8 cellular contexts compared by ENCODE assay signal in genomic region chr13:99496322-99497142, GRCh38. TPM values are rescaled to one million over a fixed set of nuclear protein-coding genes. Genes with fewer than 3 reads are reported as not detected.
DNase-seq lines count a peak whose midpoint lies in the region; ATAC-seq and TF ChIP-seq lines count a peak whose summit lies in the region.

No MANE protein-coding gene starts in this region.

- peak overlapping the region; percentile 84 for H3K4me3 Mint-ChIP-seq in activated naive CD8-positive, alpha-beta T cell treated with anti-CD3 and anti-CD28 coated beads, Interleukin-2, amount 50 U/mL, for 24 hours

- H3K27ac ChIP-seq in SK-N-SH (ENCODE audit: low read depth in 2 of 2, low read length in 1 of 2) (peak overlapping the region in 1 of 2 experiments; percentile 55; a peak in 2 of 4 replicates), layer of hippocampus (ENCODE audit: low read depth, low read length) (peak overlapping the region; percentile 19)

- no peak for TF ChIP-seq CTCF in SK-N-SH (IDR thresholded peaks at IDR 0.05)

- peaks cover 3% of the 10 kb centered on the region for H3K27me3 Mint-ChIP-seq in activated naive CD8-positive, alpha-beta T cell treated with anti-CD3 and anti-CD28 coated beads, Interleukin-2, amount 50 U/mL, for 24 hours

- no peaks in the 10 kb centered on the region for H3K36me3 ChIP-seq in SK-N-SH (replicated peaks in 1 of 2; ENCODE audit: control insufficient read depth in 1 of 2, insufficient read depth in 2 of 2, low read length in 1 of 2)

- peak overlapping the region; percentile 91 for H3K27ac Mint-ChIP-seq in activated naive CD8-positive, alpha-beta T cell treated with anti-CD3 and anti-CD28 coated beads, Interleukin-2, amount 50 U/mL, for 24 hours

- 74% methylated on average over 10 of the region's 10 CpGs for WGBS in SK-N-SH (ENCODE audit: low lambda C conversion rate)

- H3K27me3 ChIP-seq in SK-N-SH (ENCODE audit: insufficient read depth) (no peaks in the 10 kb centered on the region), layer of hippocampus (ENCODE audit: control insufficient read depth, insufficient read depth, low read length) (no peaks in the 10 kb centered on the region)

- peaks cover 4% of the 10 kb centered on the region for H3K79me2 ChIP-seq in SK-N-SH (ENCODE audit: insufficient read depth)

- DNase-seq in SK-N-SH (no peak), SKM-1 (lab: John Stamatoyannopoulos, UW; ENCODE audit: unreplicated experiment) (no peak), HK-2 (ENCODE audit: unreplicated experiment) (no peak)
- DNase-seq in activated naive CD8-positive, alpha-beta T cell treated with anti-CD3 and anti-CD28 coated beads, Interleukin-2, amount 50 U/mL, for 24 hours: peak; percentile 61
- peak; percentile 49 for DNase-seq in stimulated activated CD8-positive, alpha-beta memory T cell treated with anti-CD3 and anti-CD28 coated beads, Interleukin-12 subunit alpha, Interleukin-12 subunit beta, amount 100 ng/mL, for 1 hour (ENCODE audit: low read depth)

- CTCF ChIA-PET in SK-N-SH (lab: Yijun Ruan, JAX): interaction anchor here (0.9 kb wide), 1 partner anchor 39 kb away, joined by 3 read pairs; no protein-coding TSS in a partner anchor

- H3K9me2 ChIP-seq in SK-N-SH: no peaks in the 10 kb centered on the region

- H3K9ac ChIP-seq in SK-N-SH: peak overlapping the region; percentile 15; the same call in 1 of the 2 replicates

- peak; percentile 39 for ATAC-seq in GM18870 (IDR thresholded peaks at IDR 0.05; ENCODE audit: unreplicated experiment)
- ATAC-seq in HG03095 (IDR thresholded peaks at IDR 0.05; ENCODE audit: unreplicated experiment): peak; percentile 35
- ATAC-seq in activated naive CD8-positive, alpha-beta T cell treated with anti-CD3 and anti-CD28 coated beads, Interleukin-2, amount 50 U/mL, for 24 hours: peak; percentile 22

- H3K9me3 Mint-ChIP-seq in activated naive CD8-positive, alpha-beta T cell treated with anti-CD3 and anti-CD28 coated beads, Interleukin-2, amount 50 U/mL, for 24 hours: peaks cover 13% of the 10 kb centered on the region

- H2AFZ ChIP-seq in SK-N-SH (ENCODE audit: low read depth): peak overlapping the region; percentile 92

- H3K36me3 Mint-ChIP-seq in activated naive CD8-positive, alpha-beta T cell treated with anti-CD3 and anti-CD28 coated beads, Interleukin-2, amount 50 U/mL, for 24 hours (ENCODE audit: low read depth): peaks cover 9% of the 10 kb centered on the region

- POLR2A ChIA-PET in SK-N-SH (lab: Yijun Ruan, JAX): no interaction called here

- H3K4me2 ChIP-seq in SK-N-SH: peak overlapping the region; percentile 79

- peak overlapping the region; percentile 36 to 51; a peak in 3 of 4 replicates for H3K4me3 ChIP-seq in SK-N-SH (ENCODE audit: low read depth in 2 of 2, low read length in 1 of 2)

- TF ChIP-seq EP300 in SK-N-SH (IDR thresholded peaks at IDR 0.05; ENCODE audit: borderline replicate concordance in 1 of 2, low read depth in 1 of 2, low read length in 1 of 2): no peak

- TF ChIP-seq RAD21 in SK-N-SH (IDR thresholded peaks at IDR 0.05; ENCODE audit: low read length): no peak

- no peaks in the 10 kb centered on the region for H3K9me3 ChIP-seq in SK-N-SH

- H3F3A ChIP-seq in SK-N-SH (replicated peaks; ENCODE audit: insufficient read depth): peaks cover 11% of the 10 kb centered on the region

- H4K20me1 ChIP-seq in SK-N-SH (ENCODE audit: insufficient read depth): no peaks in the 10 kb centered on the region

- peaks cover 61% of the 10 kb centered on the region for H3K4me1 Mint-ChIP-seq in activated naive CD8-positive, alpha-beta T cell treated with anti-CD3 and anti-CD28 coated beads, Interleukin-2, amount 50 U/mL, for 24 hours

- H3K4me1 ChIP-seq in SK-N-SH (ENCODE audit: control insufficient read depth in 1 of 2, insufficient read depth in 2 of 2, low read depth in 1 of 2, low read length in 1 of 2): peaks cover 0 to 13% of the 10 kb centered on the region in 2 experiments; a peak in 1 of 4 replicates

TF ChIP-seq in SK-N-SH, 30 proteins besides CTCF, POLR2A, EP300 and RAD21:
- TF ChIP-seq POLR2AphosphoS5 (IDR thresholded peaks at IDR 0.05; ENCODE audit: low read depth, low read length): peak; percentile 40; the same call in 1 of the 2 replicates
- peak; percentile 32; the same call in 1 of the 2 replicates for TF ChIP-seq TAF1 (IDR thresholded peaks at IDR 0.05; ENCODE audit: borderline replicate concordance, low read depth, low read length)
- TF ChIP-seq EZH2phosphoT487 (IDR thresholded peaks at IDR 0.05; ENCODE audit: borderline replicate concordance, low read depth): no peak

RNA-seq across cellular contexts. Expression of gene TM9SF2, which starts 4.7 kb away (rescaled TPM):
- 49.8 and 69.8 TPM in 2 replicates for polyA plus RNA-seq in SK-N-SH (2012; rRNA removed)
- polyA plus RNA-seq in SK-N-SH (2012; cell fraction: cytosol; rRNA removed): 72.1 and 72.2 TPM in 2 replicates
- polyA plus RNA-seq in SK-N-SH (2012; cell fraction: nucleus; rRNA removed): 17.5 and 47.6 TPM in 2 replicates

Comparison
In these comparisons a context has a peak if more than half of its experiments do, and no peak if none do; other contexts are left out.
1. DNase-seq: peak in activated naive CD8-positive, alpha-beta T cell treated with anti-CD3 and anti-CD28 coated beads, Interleukin-2, amount 50 U/mL, for 24 hours (single experiment) and stimulated activated CD8-positive, alpha-beta memory T cell treated with anti-CD3 and anti-CD28 coated beads, Interleukin-12 subunit alpha, Interleukin-12 subunit beta, amount 100 ng/mL, for 1 hour (single experiment); none in SK-N-SH (single experiment), SKM-1 (single experiment) and HK-2 (single experiment).
2. Peak in every context shown above with its lines, with median percentiles within 50 percentile points of each other: ATAC-seq.